Comparison of ENCODE assay signal across 26 cellular contexts in the genomic region with DNA sequence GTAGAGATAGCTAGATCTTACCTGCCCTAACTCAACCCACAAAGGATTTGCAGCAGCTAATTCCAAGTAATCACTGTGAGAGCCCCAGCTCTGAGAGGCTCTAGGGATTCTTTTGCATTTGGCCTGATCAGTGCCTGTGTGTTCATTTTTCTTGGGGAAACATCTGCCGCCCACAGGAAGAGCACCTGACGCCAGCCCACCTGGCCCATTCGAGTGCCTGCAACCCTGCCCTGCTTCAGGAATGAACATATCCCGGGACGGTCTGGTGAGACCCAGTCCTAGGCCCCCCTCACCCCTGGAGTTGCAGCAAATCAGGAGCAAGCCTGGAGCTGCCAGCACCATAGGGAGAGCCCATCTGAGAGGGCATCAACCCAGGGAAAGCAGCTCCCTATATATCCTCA. TPM values are rescaled to one million over a fixed set of nuclear protein-coding genes. Genes with fewer than 3 reads are reported as not detected.
DNase-seq lines count a peak whose midpoint lies in the region; ATAC-seq and TF ChIP-seq lines count a peak whose summit lies in the region.
"Had no signal": no experiment of that assay in that cellular context is flagged by ENCODE, and none has a peak within 500 bp of the region (broad histone marks: within the 10 kb centered on the region; RNA-seq: fewer than 3 reads in every experiment).

No MANE protein-coding gene starts in this region.

- H3K36me3 ChIP-seq in BLaER1, result no peaks in the 10 kb centered on the region
- H3K36me3 ChIP-seq: SJSA1, upper lobe of left lung had no signal

- H3K27ac ChIP-seq in BLaER1, result peak overlapping the region; percentile 70
- H3K27ac ChIP-seq: C4-2B, epithelial cell of prostate, SJSA1, upper lobe of left lung had no signal

- DNase-seq in GM13976 (ENCODE audit: low spot score) (peak; percentile 21), NAMALWA (ENCODE audit: low spot score) (peak; percentile 51), left lobe of liver (ENCODE audit: low spot score) (peak; percentile 22), D341Med (ENCODE audit: low spot score) (no peak), SIG-M5 (lab: John Stamatoyannopoulos, UW) (no peak)
- no peak for DNase-seq in stimulated activated CD4-positive, alpha-beta T cell treated with anti-CD3 and anti-CD28 coated beads, Interleukin-12 subunit alpha, Interleukin-12 subunit beta, amount 100 ng/mL, for 4 hours
- DNase-seq: activated CD4-positive, alpha-beta T cell treated with anti-CD3 and anti-CD28 coated beads, Interleukin-2, amount 10 ng/mL, durations not matched to agents 7 days and 5 days; activated CD8-positive, alpha-beta memory T cell treated with anti-CD3 and anti-CD28 coated beads, Interleukin-2, amount 50 U/mL, for 4 hours; Calu3; GOT3; hippocampal formation; left ventricle myocardium superior; midbrain; NCI-H1694 treated with DMSO at 0.1 percent for 48 hours; nephron progenitor cell; stimulated activated CD8-positive, alpha-beta memory T cell treated with anti-CD3 and anti-CD28 coated beads, Interleukin-4, amount 100 ng/mL, for 48 hours had no signal

- ATAC-seq in left lobe of liver (no peak), GM18868 (IDR thresholded peaks at IDR 0.05; ENCODE audit: unreplicated experiment) (no peak)
- ATAC-seq: activated naive CD4-positive, alpha-beta T cell treated with anti-CD3 and anti-CD28 coated beads, Interleukin-2, amount 50 U/mL, for 72 hours; activated T-helper 17 cell treated with anti-CD3 and anti-CD28 coated beads, Interleukin-2, amount 50 U/mL, for 72 hours; left ventricle myocardium superior; sciatic nerve had no signal

- peaks cover 100% of the 10 kb centered on the region for H3K4me1 ChIP-seq in BLaER1
- H3K4me1 ChIP-seq: SJSA1, upper lobe of left lung had no signal

- no peaks in the 10 kb centered on the region for H3K9me3 ChIP-seq in BLaER1
- H3K9me3 ChIP-seq: Peyer's patch, SJSA1, upper lobe of left lung had no signal

- peak overlapping the region; percentile 8; the same call in 1 of the 2 replicates for H3K9ac ChIP-seq in BLaER1

- H4K20me1 ChIP-seq in BLaER1, result peaks cover 13% of the 10 kb centered on the region; the same call in 1 of the 2 replicates

- no peak for TF ChIP-seq CTCF in GM13976 (IDR thresholded peaks at IDR 0.05; ENCODE audit: borderline replicate concordance, control extremely low read depth, extremely low read depth, insufficient read depth, missing control alignments)

- H3K4me2 ChIP-seq in BLaER1, result peak overlapping the region; percentile 93

- no peaks in the 10 kb centered on the region; the same call in 1 of the 2 replicates for H3K27me3 ChIP-seq in BLaER1
- H3K27me3 ChIP-seq: Peyer's patch, SJSA1, upper lobe of left lung had no signal

- in situ Hi-C loops in GM13976 (cut with MboI; ENCODE audit: low sequenced_read_pairs, unreplicated experiment), result no loop called here

- H3K4me3 ChIP-seq in BLaER1, result 0 out of 2 replicates have a peak overlapping the region, but pooled peaks have one; percentile 8
- H3K4me3 ChIP-seq: Peyer's patch, SJSA1, upper lobe of left lung had no signal

RNA-seq across cellular contexts. Expression of a gene that starts 38.8 kb away (rescaled TPM):
- total RNA-seq in left lobe of liver, result 4.8 TPM

Comparison
In these comparisons a context has a peak if more than half of its experiments do, and no peak if none do; other contexts are left out.
1. DNase-seq: peak in GM13976 (single experiment), NAMALWA (single experiment) and left lobe of liver (single experiment); none in stimulated activated CD4-positive, alpha-beta T cell treated with anti-CD3 and anti-CD28 coated beads, Interleukin-12 subunit alpha, Interleukin-12 subunit beta, amount 100 ng/mL, for 4 hours (single experiment), D341Med (single experiment) and SIG-M5 (single experiment).